Comparison of ENCODE assay signal across 8 cellular contexts in genomic region chr1:30823969-30824735, GRCh38.
DNase-seq lines count a peak whose midpoint lies in the region; ATAC-seq, FAIRE-seq and TF ChIP-seq lines count a peak whose summit lies in the region.

No MANE protein-coding gene starts in this region.

- intact Hi-C loops in spleen (cut with DNase I; ENCODE audit: low total_unique reads): no loop called here

- H3K27ac ChIP-seq in spleen: peak overlapping the region; percentile 58 to 93 (median 86)

- H3K9me3 ChIP-seq in spleen: no peaks in the 10 kb centered on the region

- H3K4me3 ChIP-seq in AG04449 (ENCODE audit: low read depth, low read length) (peak overlapping the region; percentile 68), spleen (peak overlapping the region; percentile 4 to 60 (median 20))

- H3K27me3 ChIP-seq in spleen (replicated peaks in 1 of 7): peaks cover 0 to 77% (median 9%) of the 10 kb centered on the region in 7 donors

- CTCF ChIA-PET in AG04449 (lab: Yijun Ruan, JAX): interaction anchor here (1.0 to 2.4 kb wide), 9 partner anchors 9 to 106 kb away, joined by 3 to 13 read pairs (median 4); no protein-coding TSS in a partner anchor

- peaks cover 8 to 27% (median 19%) of the 10 kb centered on the region in 6 donors for H3K4me1 ChIP-seq in spleen

- H3K36me3 ChIP-seq in spleen: no peaks in the 10 kb centered on the region

- WGBS in spleen, 5 donors: 0 to 2% (median 1%) methylated on average over 35 to 44 of the region's 44 CpGs

- peak; percentile 87 for FAIRE-seq in islet of Langerhans (lab: Jason Lieb, UNC)

- DNase-seq in AG04449 (ENCODE audit: low read depth, low spot score): peak; percentile 98
- DNase-seq in NCI-H446 treated with DMSO at 0.1 percent for 48 hours (lab: John Stamatoyannopoulos, UW): peak; percentile 97
- peak; percentile 59 for DNase-seq in activated CD4-positive, CD25-positive, alpha-beta regulatory T cell treated with anti-CD3 and anti-CD28 coated beads, Interleukin-2, amount 50 U/mL, for 72 hours
- DNase-seq in cerebellar nuclear complex (lab: John Stamatoyannopoulos, UW): peak; percentile 91 to 94
- DNase-seq in spleen: peak; percentile 90

- TF ChIP-seq POLR2A in spleen (IDR thresholded peaks at IDR 0.05): peak in 1 of 3 donors; percentile 61

- peak; percentile 99 for ATAC-seq in GM19035 (IDR thresholded peaks at IDR 0.05; ENCODE audit: unreplicated experiment)
- peak; percentile 98 for ATAC-seq in HG03354 (IDR thresholded peaks at IDR 0.05; ENCODE audit: poor library complexity, severe bottlenecking, unreplicated experiment)

- POLR2A ChIA-PET in AG04449 (lab: Yijun Ruan, JAX): interaction anchor here (0.8 to 1.8 kb wide), 8 partner anchors 13 to 87 kb away, joined by 3 to 9 read pairs (median 4); no protein-coding TSS in a partner anchor

- TF ChIP-seq CTCF in AG04449 (IDR thresholded peaks at IDR 0.05; ENCODE audit: insufficient read depth, low read length, missing control alignments) (no peak), spleen (IDR thresholded peaks at IDR 0.05 in 8 of 11, conservative IDR thresholded peaks at IDR 0.05 in 3 of 11) (peak in 1 of 11 experiments; percentile 17)

Comparison
In these comparisons a context has a peak if more than half of its experiments do, and no peak if none do; other contexts are left out.
1. Peak in every context shown above with its lines: DNase-seq, ATAC-seq, H3K4me3 ChIP-seq and H3K27ac ChIP-seq.